Comparison of ENCODE assay signal across 20 cellular contexts in the genomic region with DNA sequence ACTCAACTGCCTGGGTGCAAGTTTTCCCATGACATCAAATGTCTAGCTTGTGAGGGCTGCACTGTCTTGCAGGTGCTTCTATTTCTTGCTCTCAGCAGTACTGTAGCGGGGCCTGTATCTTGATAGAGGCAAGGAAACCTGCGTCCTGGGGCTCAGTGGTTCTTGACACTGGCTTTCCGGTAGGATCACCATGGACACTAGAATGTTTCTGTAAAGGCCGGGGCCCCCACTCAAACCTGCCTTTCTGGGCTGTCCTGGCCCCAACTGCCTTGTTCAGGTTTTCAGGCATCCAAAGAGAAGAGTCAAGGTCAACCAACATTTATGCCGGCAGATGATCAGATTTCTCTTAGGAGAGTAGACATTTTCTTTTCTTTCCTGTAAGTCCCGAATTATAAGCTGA. TPM values are rescaled to one million over a fixed set of nuclear protein-coding genes. Genes with fewer than 3 reads are reported as not detected.
A peak's percentile ranks its signal among the peaks of the same experiment; 100 is the strongest.
DNase-seq lines count a peak whose midpoint lies in the region; ATAC-seq and TF ChIP-seq lines count a peak whose summit lies in the region.
"Had no signal": no experiment of that assay in that cellular context is flagged by ENCODE, and none has a peak within 500 bp of the region (broad histone marks: within the 10 kb centered on the region; RNA-seq: fewer than 3 reads in every experiment).

No MANE protein-coding gene starts in this region.

- H3K36me3 ChIP-seq in GM23338 (ENCODE audit: insufficient read depth) (no peaks in the 10 kb centered on the region), iPS-20b (ENCODE audit: insufficient read depth, low read depth, low read length) (no peaks in the 10 kb centered on the region), psoas muscle (ENCODE audit: insufficient read depth in 1 of 2, low read depth in 1 of 2) (no peaks in the 10 kb centered on the region), H7 (replicated peaks; ENCODE audit: control insufficient read depth, insufficient read depth, low read length) (no peaks in the 10 kb centered on the region)
- H3K36me3 ChIP-seq: HAP-1 had no signal

- intact Hi-C loops in psoas muscle (cut with DNase I) = no loop called here

- no peak overlapping the region for H3K4me2 ChIP-seq in GM23338
- H3K4me2 ChIP-seq: KMS-11, SK-N-SH had no signal

- no peaks in the 10 kb centered on the region; the same call in 1 of the 2 replicates for H4K20me1 ChIP-seq in GM23338 (replicated peaks; ENCODE audit: insufficient read depth)

- H3K27me3 ChIP-seq in GM23338 (ENCODE audit: insufficient read depth) (peaks cover 9% of the 10 kb centered on the region; the same call in 1 of the 2 replicates), iPS-20b (ENCODE audit: insufficient read depth, low read length) (peaks cover 31% of the 10 kb centered on the region), psoas muscle (ENCODE audit: insufficient read depth in 3 of 3, low read length in 2 of 3) (no peaks in the 10 kb centered on the region), H7 (ENCODE audit: control insufficient read depth, insufficient read depth, low read length) (peaks cover 4% of the 10 kb centered on the region)

- peaks cover 6% of the 10 kb centered on the region for H3K4me1 Mint-ChIP-seq in GM23338
- H3K4me1 Mint-ChIP-seq in activated T-helper 17 cell treated with anti-CD3 and anti-CD28 coated beads, Interleukin-2, amount 50 U/mL, for 72 hours = peaks cover 9% of the 10 kb centered on the region

- H2AFZ ChIP-seq in GM23338 = no peak overlapping the region

- H3K36me3 Mint-ChIP-seq in GM23338 (ENCODE audit: low read depth) = no peaks in the 10 kb centered on the region; the same call in 2 of the 3 replicates
- H3K36me3 Mint-ChIP-seq in activated T-helper 17 cell treated with anti-CD3 and anti-CD28 coated beads, Interleukin-2, amount 50 U/mL, for 72 hours (ENCODE audit: low read depth) = no peaks in the 10 kb centered on the region

- H3F3A ChIP-seq in GM23338 (replicated peaks; ENCODE audit: low read depth) = no peaks in the 10 kb centered on the region

- H3K4me3 Mint-ChIP-seq in GM23338 = peak overlapping the region; percentile 48
- H3K4me3 Mint-ChIP-seq in activated T-helper 17 cell treated with anti-CD3 and anti-CD28 coated beads, Interleukin-2, amount 50 U/mL, for 72 hours = peak overlapping the region; percentile 25
- H3K4me3 Mint-ChIP-seq: T-helper 2 cell treated with Interferon-gamma antibody and Interleukin-4, amounts not matched to agents 5 μg/mL and 100 μg/mL, for 36 hours had no signal

- no peak overlapping the region for H3K27ac Mint-ChIP-seq in GM23338
- H3K27ac Mint-ChIP-seq in activated T-helper 17 cell treated with anti-CD3 and anti-CD28 coated beads, Interleukin-2, amount 50 U/mL, for 72 hours = no peak overlapping the region
- H3K27ac Mint-ChIP-seq: T-helper 2 cell treated with Interferon-gamma antibody and Interleukin-4, amounts not matched to agents 5 μg/mL and 100 μg/mL, for 36 hours had no signal

- no peak overlapping the region for H3K9ac ChIP-seq in iPS-20b (ENCODE audit: low read depth, low read length)
- H3K9ac ChIP-seq: KMS-11, SK-N-SH had no signal

- no peaks in the 10 kb centered on the region for H3K79me2 ChIP-seq in GM23338 (replicated peaks; ENCODE audit: insufficient read depth)

- peaks cover 10% of the 10 kb centered on the region for H3K27me3 Mint-ChIP-seq in GM23338 (ENCODE audit: insufficient read depth, low read depth, poor library complexity)
- H3K27me3 Mint-ChIP-seq in activated T-helper 17 cell treated with anti-CD3 and anti-CD28 coated beads, Interleukin-2, amount 50 U/mL, for 72 hours = peaks cover 48% of the 10 kb centered on the region

- H3K27ac ChIP-seq in GM23338 (ENCODE audit: low read depth) = no peak overlapping the region
- no peak overlapping the region for H3K27ac ChIP-seq in iPS-20b (ENCODE audit: low read length)
- no peak overlapping the region for H3K27ac ChIP-seq in psoas muscle
- H3K27ac ChIP-seq: KMS-11, VCaP had no signal

- no peaks in the 10 kb centered on the region for H3K9me2 ChIP-seq in GM23338 (ENCODE audit: insufficient read depth)
- H3K9me2 ChIP-seq: SK-N-SH had no signal

- H3K4me3 ChIP-seq in GM23338 (no peak overlapping the region), iPS-20b (ENCODE audit: low read length) (peak overlapping the region; percentile 83; the same call in 1 of the 2 replicates), psoas muscle (peak overlapping the region; percentile 56), H7 (ENCODE audit: insufficient read depth, low read depth, low read length) (no peak overlapping the region)
- H3K4me3 ChIP-seq: mucosa of descending colon had no signal

- H3K9me3 ChIP-seq in iPS-20b (ENCODE audit: insufficient read depth, low read depth, low read length) (no peaks in the 10 kb centered on the region), psoas muscle (no peaks in the 10 kb centered on the region)
- H3K9me3 ChIP-seq: HAP-1, mucosa of descending colon, SK-N-SH had no signal

- no peak for DNase-seq in GM23338 (ENCODE audit: low spot score)
- no peak for DNase-seq in psoas muscle
- DNase-seq in COLO829 (ENCODE audit: low spot score) = no peak
- no peak for DNase-seq in effector CD8-positive, alpha-beta T cell (lab: John Stamatoyannopoulos, UW)
- no peak for DNase-seq in H7
- DNase-seq: activated CD8-positive, alpha-beta memory T cell treated with anti-CD3 and anti-CD28 coated beads, Interleukin-2, amount 50 U/mL, for 4 hours; activated gamma-delta T cell; NCI-H1694; NCI-H2171 treated with DMSO at 0.1 percent for 48 hours; NCI-H69; occipital lobe; RPMI8226; SK-N-SH had no signal

- ATAC-seq in GM23338 = no peak
- no peak for ATAC-seq in activated T-helper 17 cell treated with anti-CD3 and anti-CD28 coated beads, Interleukin-2, amount 50 U/mL, for 72 hours (replicated peaks)
- no peak for ATAC-seq in psoas muscle

- TF ChIP-seq CTCF in GM23338 (conservative IDR thresholded peaks at IDR 0.05; ENCODE audit: low read depth in 2 of 2) (no peak), psoas muscle (IDR thresholded peaks at IDR 0.05) (no peak)

- no peaks in the 10 kb centered on the region for H3K9me3 Mint-ChIP-seq in GM23338
- peaks cover 4% of the 10 kb centered on the region for H3K9me3 Mint-ChIP-seq in activated T-helper 17 cell treated with anti-CD3 and anti-CD28 coated beads, Interleukin-2, amount 50 U/mL, for 72 hours
- H3K9me3 Mint-ChIP-seq: T-helper 2 cell treated with Interferon-gamma antibody and Interleukin-4, amounts not matched to agents 5 μg/mL and 100 μg/mL, for 36 hours had no signal

- WGBS in psoas muscle, 3 donors = 49 to 51% (median 50%) methylated on average over 6 of the region's 6 CpGs

- H3K4me1 ChIP-seq in GM23338 (ENCODE audit: insufficient read depth) = no peaks in the 10 kb centered on the region
- no peaks in the 10 kb centered on the region for H3K4me1 ChIP-seq in iPS-20b (ENCODE audit: insufficient read depth, low read length)
- H3K4me1 ChIP-seq in psoas muscle = no peaks in the 10 kb centered on the region
- H3K4me1 ChIP-seq: HAP-1 had no signal

TF ChIP-seq in GM23338, 12 proteins besides CTCF, POLR2A, EP300 and RAD21 (continues in another document):
- TF ChIP-seq STAT1 (IDR thresholded peaks at IDR 0.05; ENCODE audit: unreplicated experiment) (no peak), EZH2phosphoT487 (IDR thresholded peaks at IDR 0.05; ENCODE audit: unreplicated experiment) (no peak), ZNF331 (CRISPR knock-in tag; IDR thresholded peaks at IDR 0.05; ENCODE audit: low read depth) (no peak)
- TF ChIP-seq, protein P1, sequence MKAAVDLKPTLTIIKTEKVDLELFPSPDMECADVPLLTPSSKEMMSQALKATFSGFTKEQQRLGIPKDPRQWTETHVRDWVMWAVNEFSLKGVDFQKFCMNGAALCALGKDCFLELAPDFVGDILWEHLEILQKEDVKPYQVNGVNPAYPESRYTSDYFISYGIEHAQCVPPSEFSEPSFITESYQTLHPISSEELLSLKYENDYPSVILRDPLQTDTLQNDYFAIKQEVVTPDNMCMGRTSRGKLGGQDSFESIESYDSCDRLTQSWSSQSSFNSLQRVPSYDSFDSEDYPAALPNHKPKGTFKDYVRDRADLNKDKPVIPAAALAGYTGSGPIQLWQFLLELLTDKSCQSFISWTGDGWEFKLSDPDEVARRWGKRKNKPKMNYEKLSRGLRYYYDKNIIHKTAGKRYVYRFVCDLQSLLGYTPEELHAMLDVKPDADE (IDR thresholded peaks at IDR 0.05) = no peak

RNA-seq across cellular contexts. Expression of a gene that starts 26.7 kb away (rescaled TPM):
- total RNA-seq in GM23338 (2014; rRNA removed; shearing (Covaris generic)) = 20.2 and 24.0 TPM in 2 replicates
- polyA plus RNA-seq in GM23338 (2016; fragmentation: Nextera tagmentation; extraction: Ambion mirVana) = 5.2 and 5.3 TPM in 2 replicates
- total RNA-seq in activated T-helper 17 cell treated with anti-CD3 and anti-CD28 coated beads, Interleukin-2, amount 50 U/mL, for 72 hours = 10 to 100 TPM; 39.0 to 52.4 TPM
- 10 to 100 TPM in 3 of 4 donors, 1 to 10 TPM in 1; 8.7 to 19.2 (median 15.2) TPM for total RNA-seq in psoas muscle
- polyA plus RNA-seq in psoas muscle = 10 to 100 TPM in 1 of 3 donors, 1 to 10 TPM in 2; 5.0 to 12.7 (median 8.0) TPM
- total RNA-seq in H7 (2014; rRNA removed; shearing (Covaris generic)) = 10.2 and 12.7 TPM in 2 replicates

RNA-seq across cellular contexts. Expression of a gene that starts 53.3 kb away (rescaled TPM):
- 69.6 and 87.3 TPM in 2 replicates for total RNA-seq in GM23338 (2014; rRNA removed; shearing (Covaris generic))
- 17.9 and 18.2 TPM in 2 replicates for polyA plus RNA-seq in GM23338 (2016; fragmentation: Nextera tagmentation; extraction: Ambion mirVana)
- total RNA-seq in activated T-helper 17 cell treated with anti-CD3 and anti-CD28 coated beads, Interleukin-2, amount 50 U/mL, for 72 hours = 1 to 10 TPM; 8.3 to 10.0 TPM
- total RNA-seq in psoas muscle = 1 to 10 TPM; 1.1 to 2.4 (median 1.5) TPM
- 1 to 10 TPM; 1.4 to 2.4 (median 2.1) TPM for polyA plus RNA-seq in psoas muscle
- total RNA-seq in H7 (2014; rRNA removed; shearing (Covaris generic)) = 17.1 and 27.7 TPM in 2 replicates

RNA-seq across cellular contexts. Expression of a gene that starts 53.7 kb away (rescaled TPM):
- total RNA-seq in GM23338 (2014; rRNA removed; shearing (Covaris generic)) = 110 and 112 TPM in 2 replicates
- polyA plus RNA-seq in GM23338 (2016; fragmentation: Nextera tagmentation; extraction: Ambion mirVana) = 59.3 and 65.4 TPM in 2 replicates
- 100 to 1,000 TPM in 1 of 2 donors, 10 to 100 TPM in 1; 61.2 to 128 TPM for total RNA-seq in activated T-helper 17 cell treated with anti-CD3 and anti-CD28 coated beads, Interleukin-2, amount 50 U/mL, for 72 hours
- total RNA-seq in psoas muscle = 10 to 100 TPM; 30.6 to 53.9 (median 50.6) TPM
- 10 to 100 TPM; 36.4 to 80.9 (median 56.2) TPM for polyA plus RNA-seq in psoas muscle
- total RNA-seq in H7 (2014; rRNA removed; shearing (Covaris generic)) = 71.1 and 73.1 TPM in 2 replicates

Comparison
In these comparisons a context has a peak if more than half of its experiments do, and no peak if none do; other contexts are left out.
1. H3K4me3 ChIP-seq: peak in iPS-20b (single experiment) and psoas muscle (single experiment); none in GM23338 (single experiment) and H7 (single experiment).